Comparison of ENCODE assay signal across 10 cellular contexts in genomic region chr11:27720277-27720830, GRCh38. TPM values are rescaled to one million over a fixed set of nuclear protein-coding genes. Genes with fewer than 3 reads are reported as not detected.
DNase-seq lines count a peak whose midpoint lies in the region; ATAC-seq, FAIRE-seq and TF ChIP-seq lines count a peak whose summit lies in the region.
"Had no signal": no experiment of that assay in that cellular context is flagged by ENCODE, and none has a peak within 500 bp of the region (broad histone marks: within the 10 kb centered on the region; RNA-seq: fewer than 3 reads in every experiment).

No MANE protein-coding gene starts in this region.

- no peak for TF ChIP-seq POLR2A in H1 (IDR thresholded peaks at IDR 0.05; ENCODE audit: control extremely low read depth in 1 of 2, low read depth in 2 of 2, low read length in 2 of 2)

- H2BK12ac ChIP-seq in H1 (ENCODE audit: low read depth, low read length) (peak overlapping the region; percentile 64; the same call in 1 of the 2 replicates), neuronal stem cell (ENCODE audit: low read length) (no peak overlapping the region)

- H3K4me3 ChIP-seq in H1 (ENCODE audit: extremely low read depth in 1 of 4, insufficient read depth in 2 of 4, low read depth in 3 of 4, low read length in 4 of 4) (peak overlapping the region; percentile 63 to 99 (median 78)), neuronal stem cell (ENCODE audit: low read length in 2 of 2) (no peak overlapping the region)

- ATAC-seq in HG03432 (IDR thresholded peaks at IDR 0.05; ENCODE audit: unreplicated experiment) (no peak), GM19467 (IDR thresholded peaks at IDR 0.05; ENCODE audit: unreplicated experiment) (no peak)
- ATAC-seq: naive thymus-derived CD4-positive, alpha-beta T cell had no signal

- no peaks in the 10 kb centered on the region for H3K9me3 ChIP-seq in H1 (ENCODE audit: insufficient read depth in 2 of 2, low read depth in 1 of 2, low read length in 1 of 2)
- no peaks in the 10 kb centered on the region for H3K9me3 ChIP-seq in neuronal stem cell (replicated peaks in 1 of 2; ENCODE audit: control insufficient read depth in 2 of 2, insufficient read depth in 1 of 2, low read depth in 1 of 2, low read length in 2 of 2)

- no peak for TF ChIP-seq EP300 in H1 (IDR thresholded peaks at IDR 0.05; ENCODE audit: borderline replicate concordance in 1 of 2, low read depth in 2 of 2, low read length in 2 of 2)

- no peak overlapping the region for H3K23ac ChIP-seq in H1 (ENCODE audit: insufficient read length)
- no peak overlapping the region for H3K23ac ChIP-seq in neuronal stem cell (ENCODE audit: low read depth, low read length, poor library complexity)

- H3K18ac ChIP-seq in H1 (ENCODE audit: extremely low read depth, low read length), result no peak overlapping the region
- no peak overlapping the region for H3K18ac ChIP-seq in neuronal stem cell (ENCODE audit: low read length)

- TF ChIP-seq CTCF in H1 (IDR thresholded peaks at IDR 0.05; ENCODE audit: control extremely low read depth in 1 of 3, insufficient read depth in 1 of 3, low read depth in 1 of 3, low read length in 3 of 3), result peak; percentile 28 to 34 (median 29); a peak in 3 of 4 replicates

- no peak overlapping the region for H4K8ac ChIP-seq in H1 (ENCODE audit: extremely low read depth, insufficient read depth, low read length)
- no peak overlapping the region for H4K8ac ChIP-seq in neuronal stem cell (ENCODE audit: low read depth, low read length)

- H3K27ac ChIP-seq in H1 (ENCODE audit: low read depth, low read length) (no peak overlapping the region), neuronal stem cell (replicated peaks; ENCODE audit: low read length) (no peak overlapping the region)
- H3K27ac ChIP-seq: C4-2B had no signal

- H3K79me2 ChIP-seq in H1 (ENCODE audit: control insufficient read depth in 1 of 2, insufficient read depth in 2 of 2, low read length in 2 of 2), result no peaks in the 10 kb centered on the region

- no peak overlapping the region for H2BK20ac ChIP-seq in H1 (ENCODE audit: low read length)

- H3K36me3 ChIP-seq in H1 (ENCODE audit: control insufficient read depth in 2 of 4, insufficient read depth in 4 of 4, low read length in 3 of 4) (no peaks in the 10 kb centered on the region), neuronal stem cell (replicated peaks in 1 of 2; ENCODE audit: control insufficient read depth in 2 of 2, insufficient read depth in 2 of 2, low read length in 2 of 2) (no peaks in the 10 kb centered on the region)

- DNase-seq in NCI-H748 (lab: John Stamatoyannopoulos, UW; ENCODE audit: unreplicated experiment) (peak; percentile 43), NCI-H748 treated with DMSO at 0.1 percent for 48 hours (lab: John Stamatoyannopoulos, UW) (no peak), NCI-H524 (lab: John Stamatoyannopoulos, UW) (peak; percentile 78 to 86), H1 (ENCODE audit: low read depth in 1 of 2, low spot score in 2 of 2) (peak in 1 of 2 experiments; percentile 86), neuronal stem cell (ENCODE audit: low spot score) (peak; percentile 88), NCI-H1092 treated with DMSO at 0.1 percent for 48 hours (lab: John Stamatoyannopoulos, UW) (no peak)

- H4K91ac ChIP-seq in H1 (replicated peaks; ENCODE audit: insufficient read length, low read length) (no peak overlapping the region), neuronal stem cell (ENCODE audit: low read depth, low read length, poor library complexity) (no peak overlapping the region)

- H3K4me2 ChIP-seq in H1 (ENCODE audit: insufficient read depth in 1 of 2, low read depth in 2 of 2, low read length in 2 of 2), result peak overlapping the region; percentile 91 to 94
- no peak overlapping the region for H3K4me2 ChIP-seq in neuronal stem cell (ENCODE audit: insufficient read depth, low read length, poor library complexity, severe bottlenecking)

- POLR2A ChIA-PET in H1 (lab: Charles Lee; ENCODE audit: partially characterized antibody), result interaction anchor here (2.1 to 9.1 kb wide), 5 partner anchors 11 to 108 kb away, joined by 5 to 191 read pairs (median 9); partner anchors contain the start of gene BDNF

- FAIRE-seq in H1 (lab: Jason Lieb, UNC), result peak; percentile 32

- CTCF ChIA-PET in H1 (lab: Charles Lee; ENCODE audit: partially characterized antibody), result interaction anchor here (0.5 to 11.2 kb wide), 11 partner anchors 9 to 1690 kb away, joined by 3 to 223 read pairs (median 4); partner anchors contain the start of gene BDNF

- H2BK15ac ChIP-seq in H1 (ENCODE audit: low read length) (no peak overlapping the region), neuronal stem cell (ENCODE audit: low read length) (no peak overlapping the region)

- H2BK5ac ChIP-seq in H1 (ENCODE audit: low read depth, low read length) (no peak overlapping the region), neuronal stem cell (ENCODE audit: low read length) (no peak overlapping the region)

- no peak overlapping the region for H2BK120ac ChIP-seq in H1 (replicated peaks; ENCODE audit: low read depth, low read length)
- no peak overlapping the region for H2BK120ac ChIP-seq in neuronal stem cell (ENCODE audit: low read depth, low read length)

- H3K4me1 ChIP-seq in H1 (replicated peaks in 1 of 4; ENCODE audit: control insufficient read depth in 3 of 4, insufficient read depth in 4 of 4, low read length in 3 of 4) (peaks cover 5 to 15% (median 10%) of the 10 kb centered on the region in 4 experiments), neuronal stem cell (ENCODE audit: control insufficient read depth in 2 of 2, insufficient read depth in 1 of 2, low read depth in 1 of 2, low read length in 2 of 2) (peaks cover 3 to 7% of the 10 kb centered on the region in 2 donors)

- no peak overlapping the region for H4K5ac ChIP-seq in H1 (ENCODE audit: insufficient read length, low read depth, low read length)

- H2AK5ac ChIP-seq in H1 (ENCODE audit: low read depth, low read length) (no peak overlapping the region), neuronal stem cell (ENCODE audit: low read depth, low read length) (no peak overlapping the region)

- H3K79me1 ChIP-seq in H1 (ENCODE audit: low read depth, low read length), result no peaks in the 10 kb centered on the region
- H3K79me1 ChIP-seq in neuronal stem cell (ENCODE audit: low read depth, low read length), result no peaks in the 10 kb centered on the region

- peaks cover 0 to 4% of the 10 kb centered on the region in 2 experiments for H4K20me1 ChIP-seq in H1 (replicated peaks in 1 of 2; ENCODE audit: control insufficient read depth in 1 of 2, insufficient read depth in 2 of 2, low read length in 2 of 2)

- H3K14ac ChIP-seq in H1 (ENCODE audit: insufficient read length) (no peak overlapping the region), neuronal stem cell (ENCODE audit: low read length) (no peak overlapping the region)

- peaks cover 7 to 29% (median 25%) of the 10 kb centered on the region in 4 experiments for H3K27me3 ChIP-seq in H1 (replicated peaks in 1 of 4; ENCODE audit: control insufficient read depth in 3 of 4, extremely low read depth in 1 of 4, insufficient read depth in 3 of 4, low read length in 3 of 4)
- H3K27me3 ChIP-seq in neuronal stem cell (ENCODE audit: control insufficient read depth in 3 of 3, insufficient read depth in 3 of 3, low read depth in 1 of 3, low read length in 3 of 3), result peaks cover 12 to 57% (median 34%) of the 10 kb centered on the region in 3 experiments

- H2AFZ ChIP-seq in H1 (ENCODE audit: low read length) (no peak overlapping the region), neuronal stem cell (ENCODE audit: low read length) (no peak overlapping the region)

- H3K4ac ChIP-seq in H1 (replicated peaks; ENCODE audit: insufficient read length, low read depth, low read length) (no peak overlapping the region), neuronal stem cell (ENCODE audit: low read length) (no peak overlapping the region)

- H3K23me2 ChIP-seq in H1 (ENCODE audit: low read depth, low read length), result peaks cover 37% of the 10 kb centered on the region

- H3K9ac ChIP-seq in H1 (replicated peaks in 1 of 4; ENCODE audit: extremely low read depth in 1 of 4, low read depth in 3 of 4, low read length in 3 of 4) (no peak overlapping the region), neuronal stem cell (ENCODE audit: low read depth, low read length, poor library complexity) (no peak overlapping the region)

- TF ChIP-seq RAD21 in H1 (IDR thresholded peaks at IDR 0.05 in 1 of 2, conservative IDR thresholded peaks at IDR 0.05 in 1 of 2; ENCODE audit: low read depth in 2 of 2, low read length in 2 of 2), result peak; percentile 8 to 25; a peak in 3 of 4 replicates

- H3K56ac ChIP-seq in H1 (replicated peaks; ENCODE audit: insufficient read length, low read depth, low read length), result no peak overlapping the region

- 2% methylated on average over 25 of the region's 25 CpGs; no CpG with 5 or more reads in 1 of the 2 experiments for WGBS in H1 (ENCODE audit: extremely low coverage in 1 of 2, insufficient coverage in 1 of 2, insufficient read length in 1 of 2, insufficient replicate concordance in 2 of 2, low coverage in 1 of 2, low lambda C conversion rate in 2 of 2, missing lambda C conversion rate in 1 of 2), 2 experiments
- no CpG with 5 or more reads among the region's 25 CpGs for WGBS in neuronal stem cell (ENCODE audit: extremely low coverage in 2 of 2, insufficient read length in 2 of 2, insufficient replicate concordance in 1 of 2), 2 donors

TF ChIP-seq in H1, 55 proteins besides CTCF, POLR2A, EP300 and RAD21 (continues in another document):
- TF ChIP-seq CREB1 (IDR thresholded peaks at IDR 0.05), result peak; percentile 78
- no peak for TF ChIP-seq BRCA1 (IDR thresholded peaks at IDR 0.05; ENCODE audit: low read depth, low read length)
- TF ChIP-seq KDM4A (IDR thresholded peaks at IDR 0.05; ENCODE audit: low read depth, low read length, severe bottlenecking), result peak; percentile 68
- peak; percentile 57 for TF ChIP-seq ASH2L (IDR thresholded peaks at IDR 0.05; ENCODE audit: low read length)
- TF ChIP-seq TAF1 (IDR thresholded peaks at IDR 0.05; ENCODE audit: low read depth, low read length), result 0 out of 2 replicates have a peak, but pooled peaks have one; percentile 34
- TF ChIP-seq SAP30 (IDR thresholded peaks at IDR 0.05; ENCODE audit: insufficient read depth, insufficient replicate concordance, low read length), result peak; percentile 91
- TF ChIP-seq TCF12 (IDR thresholded peaks at IDR 0.05; ENCODE audit: low read depth, low read length), result 0 out of 2 replicates have a peak, but pooled peaks have one; percentile 11
- TF ChIP-seq BCL11A (IDR thresholded peaks at IDR 0.05; ENCODE audit: low read depth in 2 of 2, low read length in 2 of 2), result no peak

RNA-seq across cellular contexts. Expression of gene BDNF, which starts 20.1 kb away (rescaled TPM):
- total RNA-seq in H1 (2021; fragmentation: NEBNext Ultra II Directional; extraction: Animal tissue kit (Norgen Biotek cat#: 25700)), result 5.4 and 6.0 TPM in 2 replicates
- 1.5 and 2.4 TPM in 2 replicates for polyA plus RNA-seq in H1 (2011; rRNA removed)
- 2.4 TPM for polyA plus RNA-seq in H1 (2011; cell fraction: cytosol; rRNA removed)
- polyA plus RNA-seq in H1 (2011; cell fraction: nucleus; rRNA removed), result 2.4 TPM
- polyA plus RNA-seq in H1 (2012, experiment 1 of 2), result 3.5 to 5.7 TPM (median 4.2 TPM) in 4 replicates
- 1.4 TPM for polyA plus RNA-seq in H1 (2012, experiment 2 of 2)
- polyA plus RNA-seq in H1 (2013, experiment 1 of 2), result 4.3 TPM
- 4.9 TPM for polyA plus RNA-seq in H1 (2013, experiment 2 of 2)
- polyA minus RNA-seq in H1 (2011; rRNA and poly(A)+ RNA removed), result 4.7 and 5.4 TPM in 2 replicates
- 3.2 TPM for polyA minus RNA-seq in H1 (2011; cell fraction: cytosol; rRNA and poly(A)+ RNA removed)
- 7.3 TPM for polyA minus RNA-seq in H1 (2011; cell fraction: nucleus; rRNA and poly(A)+ RNA removed)
- polyA plus RNA-seq in neuronal stem cell (2013, experiment 1 of 2), result 1.4 TPM
- polyA plus RNA-seq in neuronal stem cell (2013, experiment 2 of 2), result 1.3 TPM
- total RNA-seq: naive thymus-derived CD4-positive, alpha-beta T cell had no signal
- polyA plus RNA-seq: naive thymus-derived CD4-positive, alpha-beta T cell had no signal

Comparison
In these comparisons a context has a peak if more than half of its experiments do, and no peak if none do; other contexts are left out.
1. DNase-seq: peak in NCI-H748 (single experiment), NCI-H524 (2 of 2) and neuronal stem cell (single experiment); none in NCI-H748 treated with DMSO at 0.1 percent for 48 hours (single experiment) and NCI-H1092 treated with DMSO at 0.1 percent for 48 hours (single experiment).
2. H3K4me3 ChIP-seq: peak in H1 (4 of 4); none in neuronal stem cell (0 of 2).